Comparison of ENCODE assay signal across 6 cellular contexts in genomic region chr19:22975546-22976136, GRCh38. TPM values are rescaled to one million over a fixed set of nuclear protein-coding genes. Genes with fewer than 3 reads are reported as not detected.
"Had no signal": no experiment of that assay in that cellular context is flagged by ENCODE, and none has a peak within 500 bp of the region (broad histone marks: within the 10 kb centered on the region; RNA-seq: fewer than 3 reads in every experiment).

No MANE protein-coding gene starts in this region.

RNA-seq across cellular contexts. Expression of gene ZNF728, which starts 27.3 kb away (rescaled TPM):
- total RNA-seq: H7, HepG2, HFFc6, HT1080 had no signal
- polyA plus RNA-seq: GM23338, HepG2, IgD-negative memory B cell had no signal
